Comparison of ENCODE assay signal across 1 cellular context in the genomic region with DNA sequence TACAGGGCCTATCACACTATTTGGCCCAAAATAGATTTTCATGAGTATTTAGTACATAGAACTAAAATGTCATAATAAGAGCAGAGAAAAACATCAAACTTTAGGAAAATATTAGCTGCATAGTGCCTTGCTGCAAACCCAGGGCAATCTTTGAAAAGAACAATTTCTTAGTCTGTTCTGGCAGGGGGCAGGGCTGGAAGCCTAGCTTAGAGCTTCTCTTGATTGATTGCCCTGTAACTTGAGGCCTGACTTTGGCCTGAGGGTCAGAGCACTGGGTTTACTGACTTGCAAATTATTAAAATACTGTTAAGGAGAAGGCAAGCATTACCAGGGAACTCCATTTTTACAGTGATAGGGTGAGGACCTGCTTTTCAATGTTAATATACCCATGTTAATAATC.
TF ChIP-seq lines count a peak whose summit lies in the region.

No MANE protein-coding gene starts in this region.

TF ChIP-seq in K562, 482 proteins besides CTCF, POLR2A, EP300 and RAD21 (continued from another document):
- no peak for TF ChIP-seq ARID3B (CRISPR knock-in tag; IDR thresholded peaks at IDR 0.05; ENCODE audit: borderline replicate concordance)
- no peak for TF ChIP-seq ARID2 (IDR thresholded peaks at IDR 0.05)
- TF ChIP-seq FOXJ2 (tag; IDR thresholded peaks at IDR 0.05): no peak
- TF ChIP-seq, protein P1, sequence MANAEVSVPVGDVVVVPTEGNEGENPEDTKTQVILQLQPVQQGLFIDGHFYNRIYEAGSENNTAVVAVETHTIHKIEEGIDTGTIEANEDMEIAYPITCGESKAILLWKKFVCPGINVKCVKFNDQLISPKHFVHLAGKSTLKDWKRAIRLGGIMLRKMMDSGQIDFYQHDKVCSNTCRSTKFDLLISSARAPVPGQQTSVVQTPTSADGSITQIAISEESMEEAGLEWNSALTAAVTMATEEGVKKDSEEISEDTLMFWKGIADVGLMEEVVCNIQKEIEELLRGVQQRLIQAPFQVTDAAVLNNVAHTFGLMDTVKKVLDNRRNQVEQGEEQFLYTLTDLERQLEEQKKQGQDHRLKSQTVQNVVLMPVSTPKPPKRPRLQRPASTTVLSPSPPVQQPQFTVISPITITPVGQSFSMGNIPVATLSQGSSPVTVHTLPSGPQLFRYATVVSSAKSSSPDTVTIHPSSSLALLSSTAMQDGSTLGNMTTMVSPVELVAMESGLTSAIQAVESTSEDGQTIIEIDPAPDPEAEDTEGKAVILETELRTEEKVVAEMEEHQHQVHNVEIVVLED (CRISPR knock-in tag; IDR thresholded peaks at IDR 0.05): no peak
- TF ChIP-seq KDM5B (IDR thresholded peaks at IDR 0.05; ENCODE audit: insufficient replicate concordance, low read depth, low read length): no peak
- TF ChIP-seq, protein P2, sequence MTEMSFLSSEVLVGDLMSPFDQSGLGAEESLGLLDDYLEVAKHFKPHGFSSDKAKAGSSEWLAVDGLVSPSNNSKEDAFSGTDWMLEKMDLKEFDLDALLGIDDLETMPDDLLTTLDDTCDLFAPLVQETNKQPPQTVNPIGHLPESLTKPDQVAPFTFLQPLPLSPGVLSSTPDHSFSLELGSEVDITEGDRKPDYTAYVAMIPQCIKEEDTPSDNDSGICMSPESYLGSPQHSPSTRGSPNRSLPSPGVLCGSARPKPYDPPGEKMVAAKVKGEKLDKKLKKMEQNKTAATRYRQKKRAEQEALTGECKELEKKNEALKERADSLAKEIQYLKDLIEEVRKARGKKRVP (CRISPR knock-in tag; IDR thresholded peaks at IDR 0.05): no peak
- TF ChIP-seq C11orf30 (IDR thresholded peaks at IDR 0.05; ENCODE audit: low read depth): no peak
- TF ChIP-seq, protein P3, sequence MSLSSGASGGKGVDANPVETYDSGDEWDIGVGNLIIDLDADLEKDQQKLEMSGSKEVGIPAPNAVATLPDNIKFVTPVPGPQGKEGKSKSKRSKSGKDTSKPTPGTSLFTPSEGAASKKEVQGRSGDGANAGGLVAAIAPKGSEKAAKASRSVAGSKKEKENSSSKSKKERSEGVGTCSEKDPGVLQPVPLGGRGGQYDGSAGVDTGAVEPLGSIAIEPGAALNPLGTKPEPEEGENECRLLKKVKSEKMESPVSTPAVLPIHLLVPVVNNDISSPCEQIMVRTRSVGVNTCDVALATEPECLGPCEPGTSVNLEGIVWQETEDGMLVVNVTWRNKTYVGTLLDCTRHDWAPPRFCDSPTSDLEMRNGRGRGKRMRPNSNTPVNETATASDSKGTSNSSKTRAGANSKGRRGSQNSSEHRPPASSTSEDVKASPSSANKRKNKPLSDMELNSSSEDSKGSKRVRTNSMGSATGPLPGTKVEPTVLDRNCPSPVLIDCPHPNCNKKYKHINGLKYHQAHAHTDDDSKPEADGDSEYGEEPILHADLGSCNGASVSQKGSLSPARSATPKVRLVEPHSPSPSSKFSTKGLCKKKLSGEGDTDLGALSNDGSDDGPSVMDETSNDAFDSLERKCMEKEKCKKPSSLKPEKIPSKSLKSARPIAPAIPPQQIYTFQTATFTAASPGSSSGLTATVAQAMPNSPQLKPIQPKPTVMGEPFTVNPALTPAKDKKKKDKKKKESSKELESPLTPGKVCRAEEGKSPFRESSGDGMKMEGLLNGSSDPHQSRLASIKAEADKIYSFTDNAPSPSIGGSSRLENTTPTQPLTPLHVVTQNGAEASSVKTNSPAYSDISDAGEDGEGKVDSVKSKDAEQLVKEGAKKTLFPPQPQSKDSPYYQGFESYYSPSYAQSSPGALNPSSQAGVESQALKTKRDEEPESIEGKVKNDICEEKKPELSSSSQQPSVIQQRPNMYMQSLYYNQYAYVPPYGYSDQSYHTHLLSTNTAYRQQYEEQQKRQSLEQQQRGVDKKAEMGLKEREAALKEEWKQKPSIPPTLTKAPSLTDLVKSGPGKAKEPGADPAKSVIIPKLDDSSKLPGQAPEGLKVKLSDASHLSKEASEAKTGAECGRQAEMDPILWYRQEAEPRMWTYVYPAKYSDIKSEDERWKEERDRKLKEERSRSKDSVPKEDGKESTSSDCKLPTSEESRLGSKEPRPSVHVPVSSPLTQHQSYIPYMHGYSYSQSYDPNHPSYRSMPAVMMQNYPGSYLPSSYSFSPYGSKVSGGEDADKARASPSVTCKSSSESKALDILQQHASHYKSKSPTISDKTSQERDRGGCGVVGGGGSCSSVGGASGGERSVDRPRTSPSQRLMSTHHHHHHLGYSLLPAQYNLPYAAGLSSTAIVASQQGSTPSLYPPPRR (CRISPR knock-in tag; IDR thresholded peaks at IDR 0.05; ENCODE audit: borderline replicate concordance): no peak
- TF ChIP-seq PBX2 (CRISPR knock-in tag; IDR thresholded peaks at IDR 0.05; ENCODE audit: low read depth): no peak
- peak; percentile 95 for TF ChIP-seq PBX2 (tag; conservative IDR thresholded peaks at IDR 0.05; ENCODE audit: low read depth)
- no peak for TF ChIP-seq NUFIP1 (IDR thresholded peaks at IDR 0.05; ENCODE audit: partially characterized antibody)
- no peak for TF ChIP-seq PRDM10 (IDR thresholded peaks at IDR 0.05; ENCODE audit: partially characterized antibody)
